Comparison of ENCODE assay signal across 14 cellular contexts in genomic region chr16:71758293-71758760, GRCh38.
"Had no signal": no experiment of that assay in that cellular context is flagged by ENCODE, and none has a peak within 500 bp of the region (broad histone marks: within the 10 kb centered on the region; RNA-seq: fewer than 3 reads in every experiment).

No MANE protein-coding gene starts in this region.

- H3K4me1 Mint-ChIP-seq: activated CD4-positive, alpha-beta T cell treated with anti-CD3 and anti-CD28 coated beads, Interleukin-2, amount 10 ng/mL, durations not matched to agents 7 days and 5 days had no signal

- H3K4me3 Mint-ChIP-seq: activated CD4-positive, alpha-beta T cell treated with anti-CD3 and anti-CD28 coated beads, Interleukin-2, amount 10 ng/mL, durations not matched to agents 7 days and 5 days; activated naive CD8-positive, alpha-beta T cell treated with anti-CD3 and anti-CD28 coated beads for 36 hours; neural crest cell; stimulated activated effector memory CD8-positive, alpha-beta T cell treated with anti-CD3 and anti-CD28 coated beads, Interleukin-12 subunit alpha, Interleukin-12 subunit beta, amount 100 ng/mL, for 72 hours; T-helper 1 cell treated with Interleukin-12 subunit alpha and Interleukin-12 subunit beta and Interleukin-4 antibody, amounts not matched to agents 30 μg/mL and 1 μg/mL, for 36 hours had no signal

- H3K4me1 ChIP-seq: transverse colon had no signal

- H3K4me2 ChIP-seq: smooth muscle cell had no signal

- H3K4me3 ChIP-seq: smooth muscle cell, transverse colon had no signal

- H3K27ac Mint-ChIP-seq: activated CD4-positive, alpha-beta T cell treated with anti-CD3 and anti-CD28 coated beads, Interleukin-2, amount 10 ng/mL, durations not matched to agents 7 days and 5 days; activated naive CD8-positive, alpha-beta T cell treated with anti-CD3 and anti-CD28 coated beads for 36 hours; stimulated activated effector memory CD8-positive, alpha-beta T cell treated with anti-CD3 and anti-CD28 coated beads, Interleukin-12 subunit alpha, Interleukin-12 subunit beta, amount 100 ng/mL, for 72 hours; T-helper 1 cell treated with Interleukin-12 subunit alpha and Interleukin-12 subunit beta and Interleukin-4 antibody, amounts not matched to agents 30 μg/mL and 1 μg/mL, for 36 hours had no signal

- H3K27ac ChIP-seq: transverse colon had no signal

- H3K9me3 Mint-ChIP-seq: activated CD4-positive, alpha-beta T cell treated with anti-CD3 and anti-CD28 coated beads, Interleukin-2, amount 10 ng/mL, durations not matched to agents 7 days and 5 days; activated naive CD8-positive, alpha-beta T cell treated with anti-CD3 and anti-CD28 coated beads for 36 hours; neural crest cell; stimulated activated effector memory CD8-positive, alpha-beta T cell treated with anti-CD3 and anti-CD28 coated beads, Interleukin-12 subunit alpha, Interleukin-12 subunit beta, amount 100 ng/mL, for 72 hours; T-helper 1 cell treated with Interleukin-12 subunit alpha and Interleukin-12 subunit beta and Interleukin-4 antibody, amounts not matched to agents 30 μg/mL and 1 μg/mL, for 36 hours had no signal

- H3K27me3 ChIP-seq: transverse colon had no signal

- H3K27me3 Mint-ChIP-seq: activated CD4-positive, alpha-beta T cell treated with anti-CD3 and anti-CD28 coated beads, Interleukin-2, amount 10 ng/mL, durations not matched to agents 7 days and 5 days; activated naive CD8-positive, alpha-beta T cell treated with anti-CD3 and anti-CD28 coated beads for 36 hours had no signal

- ATAC-seq: esophagus mucosa; stimulated activated effector memory CD8-positive, alpha-beta T cell treated with anti-CD3 and anti-CD28 coated beads, Interleukin-12 subunit alpha, Interleukin-12 subunit beta, amount 100 ng/mL, for 72 hours had no signal

- H3K9me3 ChIP-seq: transverse colon had no signal

- DNase-seq: activated CD4-positive, alpha-beta T cell treated with anti-CD3 and anti-CD28 coated beads, Interleukin-2, amount 10 ng/mL, durations not matched to agents 7 days and 5 days; activated CD4-positive, CD25-positive, alpha-beta regulatory T cell; activated effector memory CD4-positive, alpha-beta T cell treated with anti-CD3 and anti-CD28 coated beads, Interleukin-2, amount 50 U/mL, for 16 hours; activated naive CD8-positive, alpha-beta T cell treated with anti-CD3 and anti-CD28 coated beads for 36 hours; activated T-cell treated with anti-CD3 and anti-CD28 coated beads, Interleukin-2, amount 50 U/mL, for 1 hour; anterior cingulate cortex; retina; transverse colon had no signal

- FAIRE-seq: endometrium had no signal
